ENCODE assay signal across 1 cellular context in genomic region chr2:69452687-69453086, GRCh38.
A peak's percentile ranks its signal among the peaks of the same experiment; 100 is the strongest.
TF ChIP-seq lines count a peak whose summit lies in the region.

No MANE protein-coding gene starts in this region.

TF ChIP-seq in GM12878, 131 proteins besides CTCF, POLR2A, EP300 and RAD21 (continued from another document):
- TF ChIP-seq ZNF592 (IDR thresholded peaks at IDR 0.05) = peak; percentile 90
- TF ChIP-seq JUND (IDR thresholded peaks at IDR 0.05; ENCODE audit: low read depth, low read length) = no peak
- no peak for TF ChIP-seq NFIC (IDR thresholded peaks at IDR 0.05; ENCODE audit: low read depth, low read length)
- TF ChIP-seq EED (IDR thresholded peaks at IDR 0.05; ENCODE audit: low read depth) = no peak
- no peak for TF ChIP-seq ZBTB40 (IDR thresholded peaks at IDR 0.05; ENCODE audit: borderline replicate concordance)
- no peak for TF ChIP-seq MYC (IDR thresholded peaks at IDR 0.05; ENCODE audit: insufficient read depth, insufficient read length, insufficient replicate concordance, low read length, severe bottlenecking)
- no peak for TF ChIP-seq JUNB (IDR thresholded peaks at IDR 0.05)
- TF ChIP-seq USF1 (IDR thresholded peaks at IDR 0.05; ENCODE audit: borderline replicate concordance, extremely low read length, insufficient read depth, low read depth, low read length) = no peak
- TF ChIP-seq GATAD2B (conservative IDR thresholded peaks at IDR 0.05; ENCODE audit: low read depth) = no peak
- peak; percentile 86 for TF ChIP-seq ZNF687 (IDR thresholded peaks at IDR 0.05)
- no peak for TF ChIP-seq STAT1 (conservative IDR thresholded peaks at IDR 0.05)
- no peak for TF ChIP-seq WRNIP1 (IDR thresholded peaks at IDR 0.05; ENCODE audit: borderline replicate concordance, low read depth, low read length)
- no peak for TF ChIP-seq CHD1 (IDR thresholded peaks at IDR 0.05; ENCODE audit: low read depth, low read length)
- no peak for TF ChIP-seq IRF4 (IDR thresholded peaks at IDR 0.05; ENCODE audit: low read depth, low read length)
- no peak for TF ChIP-seq BHLHE40 (IDR thresholded peaks at IDR 0.05; ENCODE audit: borderline replicate concordance in 1 of 2, low read depth in 2 of 2, low read length in 1 of 2)
